Comparison of ENCODE assay signal across 1 cellular context in genomic region chr2:6880200-6880733, GRCh38.
TF ChIP-seq lines count a peak whose summit lies in the region.

No MANE protein-coding gene starts in this region.

TF ChIP-seq in K562, 482 proteins besides CTCF, POLR2A, EP300 and RAD21 (continued from another document and continues in another):
- TF ChIP-seq MGA (IDR thresholded peaks at IDR 0.05) (peak; percentile 45), ZBTB2 (IDR thresholded peaks at IDR 0.05) (peak; percentile 62), SRF (CRISPR knock-in tag; IDR thresholded peaks at IDR 0.05) (peak in 1 of 2 experiments; percentile 68; a peak in 1 of 4 replicates), CLOCK (CRISPR knock-in tag; IDR thresholded peaks at IDR 0.05; ENCODE audit: borderline replicate concordance) (no peak), ZNF197 (CRISPR knock-in tag; IDR thresholded peaks at IDR 0.05; ENCODE audit: low read depth) (no peak), MYNN (IDR thresholded peaks at IDR 0.05) (no peak), MYNN (CRISPR knock-in tag; IDR thresholded peaks at IDR 0.05) (no peak), DIDO1 (tag; IDR thresholded peaks at IDR 0.05; ENCODE audit: low read depth) (no peak), CHD1 (IDR thresholded peaks at IDR 0.05; ENCODE audit: low read length) (no peak), ZNF561 (CRISPR knock-in tag; conservative IDR thresholded peaks at IDR 0.05) (no peak), KDM2B (CRISPR knock-in tag; IDR thresholded peaks at IDR 0.05) (no peak), CBX8 (IDR thresholded peaks at IDR 0.05; ENCODE audit: borderline replicate concordance, extremely low read depth, low read depth, low read length, poor library complexity, severe bottlenecking) (no peak), EP400 (IDR thresholded peaks at IDR 0.05) (peak; percentile 51; the same call in 1 of the 2 replicates), MAZ (CRISPR knock-in tag; conservative IDR thresholded peaks at IDR 0.05 in 1 of 2, IDR thresholded peaks at IDR 0.05 in 1 of 2) (peak in 1 of 2 experiments; percentile 24; a peak in 1 of 4 replicates), TEAD4 (IDR thresholded peaks at IDR 0.05; ENCODE audit: low read length) (peak; percentile 93), TEAD4 (CRISPR knock-in tag; IDR thresholded peaks at IDR 0.05; ENCODE audit: borderline replicate concordance) (no peak), CBFA2T2 (conservative IDR thresholded peaks at IDR 0.05) (peak; percentile 95), ZFX (CRISPR knock-in tag; IDR thresholded peaks at IDR 0.05) (peak; percentile 42; the same call in 1 of the 2 replicates), DMBX1 (CRISPR knock-in tag; IDR thresholded peaks at IDR 0.05; ENCODE audit: borderline replicate concordance) (0 out of 2 replicates have a peak, but pooled peaks have one; percentile 14), ZBTB17 (CRISPR knock-in tag; IDR thresholded peaks at IDR 0.05) (0 out of 2 replicates have a peak, but pooled peaks have one; percentile 55), STAT6 (CRISPR knock-in tag; IDR thresholded peaks at IDR 0.05) (no peak), GTF2B (IDR thresholded peaks at IDR 0.05; ENCODE audit: extremely low read depth, insufficient read length) (no peak), NFRKB (IDR thresholded peaks at IDR 0.05; ENCODE audit: low read depth) (0 out of 2 replicates have a peak, but pooled peaks have one; percentile 44), TAF9B (IDR thresholded peaks at IDR 0.05; ENCODE audit: partially characterized antibody) (peak; percentile 43), NCOA1 (IDR thresholded peaks at IDR 0.05; ENCODE audit: low read depth) (peak; percentile 68; the same call in 1 of the 2 replicates), DACH1 (IDR thresholded peaks at IDR 0.05; ENCODE audit: partially characterized antibody) (peak; percentile 72), TARDBP (IDR thresholded peaks at IDR 0.05) (peak; percentile 77), ZFP30 (CRISPR knock-in tag; IDR thresholded peaks at IDR 0.05; ENCODE audit: borderline replicate concordance) (no peak), ATF6 (CRISPR knock-in tag; IDR thresholded peaks at IDR 0.05) (no peak), ZNF695 (CRISPR knock-in tag; IDR thresholded peaks at IDR 0.05) (no peak), RBM25 (IDR thresholded peaks at IDR 0.05; ENCODE audit: low read depth, low read length, severe bottlenecking) (peak; percentile 98), FOXK2 (conservative IDR thresholded peaks at IDR 0.05 in 1 of 2, IDR thresholded peaks at IDR 0.05 in 1 of 2; ENCODE audit: low read depth in 2 of 2) (peak; percentile 46 to 68; a peak in 3 of 4 replicates), CC2D1A (IDR thresholded peaks at IDR 0.05) (peak; percentile 89), ESRRA (IDR thresholded peaks at IDR 0.05; ENCODE audit: borderline replicate concordance, low read depth) (peak; percentile 86; the same call in 1 of the 2 replicates), VEZF1 (CRISPR knock-in tag; IDR thresholded peaks at IDR 0.05) (peak; percentile 42; the same call in 1 of the 2 replicates), HES1 (IDR thresholded peaks at IDR 0.05; ENCODE audit: low read depth) (peak; percentile 49; the same call in 1 of the 2 replicates)
